8 cellular contexts compared by ENCODE assay signal in the genomic region with DNA sequence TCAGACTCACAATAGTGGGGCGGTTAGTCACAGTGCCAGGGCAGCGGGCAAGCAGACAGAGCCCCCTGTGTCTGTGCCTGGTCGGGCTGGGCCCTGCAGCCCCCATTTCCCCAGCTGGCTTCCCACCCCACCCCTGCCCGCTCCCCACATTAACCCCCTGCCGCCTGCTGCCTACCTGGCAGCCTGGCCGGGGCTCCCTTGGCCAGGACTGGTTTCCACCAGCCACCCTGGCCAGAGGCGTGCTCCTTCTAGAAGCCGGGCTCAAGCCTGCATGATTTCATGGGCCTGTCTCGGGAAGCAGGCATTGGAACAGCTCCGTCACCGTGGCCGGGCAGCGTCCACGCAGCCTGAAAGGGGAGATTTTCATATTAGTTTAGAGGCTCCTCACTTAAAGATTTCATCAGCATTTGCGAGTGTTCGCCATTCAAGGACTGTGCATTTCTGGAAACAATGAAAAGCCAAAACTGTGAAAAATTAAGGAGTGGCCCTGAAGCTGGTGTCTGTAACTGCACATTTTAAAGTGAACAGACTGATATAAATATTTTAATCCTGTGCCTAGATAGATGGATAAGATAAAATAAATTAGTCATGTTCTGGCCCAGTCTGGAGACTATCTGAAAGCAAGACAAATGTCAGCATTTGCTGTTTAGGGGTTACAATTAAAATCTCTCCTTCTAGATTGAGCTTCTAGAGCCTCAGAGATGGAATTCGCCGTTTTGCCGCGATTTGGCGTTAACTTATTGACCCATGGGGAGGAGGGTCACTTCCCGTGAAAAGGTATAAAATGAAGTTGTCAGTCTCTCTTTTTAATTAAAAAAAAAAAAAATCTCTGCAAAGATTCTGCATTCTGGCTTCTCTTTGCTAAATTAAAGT.
A peak's percentile ranks its signal among the peaks of the same experiment; 100 is the strongest.
DNase-seq lines count a peak whose midpoint lies in the region; ATAC-seq and TF ChIP-seq lines count a peak whose summit lies in the region.
"Had no signal": no experiment of that assay in that cellular context is flagged by ENCODE, and none has a peak within 500 bp of the region (broad histone marks: within the 10 kb centered on the region; RNA-seq: fewer than 3 reads in every experiment).

No MANE protein-coding gene starts in this region.

- POLR2A ChIA-PET in HCT116 (lab: Charles Lee), result no interaction called here

- TSS peak; percentile 19 for BruUV-seq in HCT116 (replicated peaks; lab: Mats Ljungman, UMichigan)

- H3K27ac Mint-ChIP-seq in T-helper 17 cell, result peak overlapping the region; percentile 94

- peaks cover 65% of the 10 kb centered on the region for H3K79me2 ChIP-seq in HCT116 (ENCODE audit: insufficient read depth, low read length)

- ATAC-seq in HCT116 (no peak), T-helper 17 cell (no peak), left cardiac atrium (no peak)

- TF ChIP-seq RAD21 in HCT116 (IDR thresholded peaks at IDR 0.05; ENCODE audit: low read depth), result no peak

- intact Hi-C loops in HCT116 (cut with micrococcal nuclease), result no loop called here
- intact Hi-C loops in left cardiac atrium (cut with DNase I), result no loop called here

- H3K27ac ChIP-seq in HCT116 (ENCODE audit: low read depth, low read length) (no peak overlapping the region), skin epidermis (peak overlapping the region; percentile 45 to 100 (median 99))
- H3K27ac ChIP-seq: HL-60 had no signal

- H3K27me3 ChIP-seq in HCT116 (ENCODE audit: insufficient read depth, low read length), result no peaks in the 10 kb centered on the region

- H3K4me1 ChIP-seq in HCT116 (ENCODE audit: control insufficient read depth in 1 of 2, insufficient read depth in 2 of 2, low read length in 2 of 2), result peaks cover 19 to 27% of the 10 kb centered on the region in 2 experiments

- RAD21 ChIA-PET in HCT116 (lab: Charles Lee; ENCODE audit: low non-redundant PET in 1 of 2, low total read pairs in 2 of 2, uncharacterized antibody in 2 of 2, unreplicated experiment in 2 of 2), result no interaction called here

- peaks cover 34% of the 10 kb centered on the region for H3K4me1 Mint-ChIP-seq in T-helper 17 cell

- H3K36me3 ChIP-seq in HCT116 (ENCODE audit: control insufficient read depth in 1 of 2, insufficient read depth in 2 of 2, low read length in 2 of 2), result no peaks in the 10 kb centered on the region

- H3K9me3 ChIP-seq in HCT116 (ENCODE audit: control insufficient read depth in 1 of 2, insufficient read depth in 1 of 2, low read depth in 1 of 2, low read length in 2 of 2) (no peaks in the 10 kb centered on the region), T-helper 17 cell (ENCODE audit: control insufficient read depth, low read length, poor library complexity, severe bottlenecking) (no peaks in the 10 kb centered on the region)

- no peak for TF ChIP-seq POLR2A in HCT116 (IDR thresholded peaks at IDR 0.05; ENCODE audit: borderline replicate concordance, extremely low read depth, insufficient read depth, insufficient read length)

- no peak overlapping the region for H2AFZ ChIP-seq in HCT116 (ENCODE audit: low read depth, low read length, poor library complexity, severe bottlenecking)

- no peak for TF ChIP-seq CTCF in HCT116 (IDR thresholded peaks at IDR 0.05 in 2 of 3, conservative IDR thresholded peaks at IDR 0.05 in 1 of 3; ENCODE audit: borderline replicate concordance in 1 of 3, insufficient read depth in 1 of 3, low read depth in 2 of 3, low read length in 2 of 3)

- CTCF ChIA-PET in HCT116 (lab: Charles Lee), result no interaction called here

- H3K4me2 ChIP-seq in HCT116 (ENCODE audit: low read length), result no peak overlapping the region

- peaks cover 2% of the 10 kb centered on the region for H3K36me3 Mint-ChIP-seq in T-helper 17 cell (ENCODE audit: low read depth)

- H4K20me1 ChIP-seq in HCT116 (ENCODE audit: insufficient read depth), result no peaks in the 10 kb centered on the region

- no peaks in the 10 kb centered on the region for H3K27me3 Mint-ChIP-seq in T-helper 17 cell

- H3K4me3 Mint-ChIP-seq in T-helper 17 cell, result no peak overlapping the region

- no peak overlapping the region for H3K4me3 ChIP-seq in HCT116 (replicated peaks in 1 of 2; ENCODE audit: low read depth in 1 of 2, low read length in 2 of 2)
- peak overlapping the region in 6 of 7 experiments; percentile 6 to 92 (median 48) for H3K4me3 ChIP-seq in skin epidermis

- DNase-seq in HCT116 (ENCODE audit: low read depth, low spot score) (no peak), T-helper 17 cell (no peak), left cardiac atrium (peak; percentile 53), DMS153 treated with DMSO at 0.1 percent for 48 hours (lab: John Stamatoyannopoulos, UW; ENCODE audit: unreplicated experiment) (no peak), COR-L47 (lab: John Stamatoyannopoulos, UW) (no peak)
- no peak for DNase-seq in activated naive CD4-positive, alpha-beta T cell treated with Interleukin-2 at 50 U/mL for 16 hours

- H3K9me2 ChIP-seq in HCT116 (ENCODE audit: insufficient read depth), result no peaks in the 10 kb centered on the region

- no peak overlapping the region for H3K9ac ChIP-seq in HCT116 (ENCODE audit: low read length)

TF ChIP-seq in HCT116, 20 proteins besides CTCF, POLR2A, EP300 and RAD21:
- TF ChIP-seq EGR1 (IDR thresholded peaks at IDR 0.05; ENCODE audit: low read depth), result no peak
- TF ChIP-seq, protein P1, sequence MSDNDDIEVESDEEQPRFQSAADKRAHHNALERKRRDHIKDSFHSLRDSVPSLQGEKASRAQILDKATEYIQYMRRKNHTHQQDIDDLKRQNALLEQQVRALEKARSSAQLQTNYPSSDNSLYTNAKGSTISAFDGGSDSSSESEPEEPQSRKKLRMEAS (IDR thresholded peaks at IDR 0.05), result no peak
- TF ChIP-seq SRF (IDR thresholded peaks at IDR 0.05; ENCODE audit: low read depth), result no peak

Comparison
In these comparisons a context has a peak if more than half of its experiments do, and no peak if none do; other contexts are left out.
1. H3K4me3 ChIP-seq: peak in skin epidermis (6 of 7); none in HCT116 (0 of 2).